In genomic region chr9:72365525-72366256, GRCh38 we compare ENCODE assay signal across 1 cellular context.
TF ChIP-seq lines count a peak whose summit lies in the region.

No MANE protein-coding gene starts in this region.

TF ChIP-seq in HepG2, 621 proteins besides CTCF, POLR2A, EP300 and RAD21 (continued from another document and continues in another):
- no peak for TF ChIP-seq ETS1 (CRISPR knock-in tag; IDR thresholded peaks at IDR 0.05)
- no peak for TF ChIP-seq NR1H2 (CRISPR knock-in tag; IDR thresholded peaks at IDR 0.05; ENCODE audit: borderline replicate concordance, low read depth)
- peak; percentile 64 for TF ChIP-seq ZNF746 (CRISPR knock-in tag; IDR thresholded peaks at IDR 0.05)
- TF ChIP-seq ZNF850 (CRISPR knock-in tag; conservative IDR thresholded peaks at IDR 0.05), result no peak
- no peak for TF ChIP-seq ZNF879 (CRISPR knock-in tag; IDR thresholded peaks at IDR 0.05)
- no peak for TF ChIP-seq TCF7L2 (IDR thresholded peaks at IDR 0.05; ENCODE audit: low read depth, low read length)
- TF ChIP-seq ONECUT2 (CRISPR knock-in tag; IDR thresholded peaks at IDR 0.05), result no peak
- TF ChIP-seq ZNF282 (IDR thresholded peaks at IDR 0.05; ENCODE audit: partially characterized antibody), result no peak
- no peak for TF ChIP-seq ZNF362 (CRISPR knock-in tag; IDR thresholded peaks at IDR 0.05; ENCODE audit: borderline replicate concordance)
- no peak for TF ChIP-seq NR3C1 (CRISPR knock-in tag; IDR thresholded peaks at IDR 0.05)
- TF ChIP-seq PRDM4 (CRISPR knock-in tag; IDR thresholded peaks at IDR 0.05; ENCODE audit: borderline replicate concordance), result no peak
- TF ChIP-seq ZFP62 (CRISPR knock-in tag; IDR thresholded peaks at IDR 0.05), result no peak
- no peak for TF ChIP-seq RFXAP (CRISPR knock-in tag; IDR thresholded peaks at IDR 0.05; ENCODE audit: borderline replicate concordance)
- TF ChIP-seq FOXC1 (CRISPR knock-in tag; IDR thresholded peaks at IDR 0.05; ENCODE audit: borderline replicate concordance), result peak; percentile 17; the same call in 1 of the 2 replicates
- no peak for TF ChIP-seq ZNF792 (CRISPR knock-in tag; IDR thresholded peaks at IDR 0.05)
- TF ChIP-seq PLSCR1 (CRISPR knock-in tag; IDR thresholded peaks at IDR 0.05; ENCODE audit: borderline replicate concordance), result no peak
- TF ChIP-seq MATR3 (CRISPR knock-in tag; IDR thresholded peaks at IDR 0.05), result no peak
- TF ChIP-seq ZNF670 (CRISPR knock-in tag; IDR thresholded peaks at IDR 0.05; ENCODE audit: borderline replicate concordance), result peak; percentile 82; the same call in 1 of the 2 replicates
- TF ChIP-seq PCBP1 (IDR thresholded peaks at IDR 0.05; ENCODE audit: borderline replicate concordance, low read depth, low read length), result no peak
- TF ChIP-seq PTBP1 (IDR thresholded peaks at IDR 0.05; ENCODE audit: low read depth, low read length, poor library complexity, severe bottlenecking), result no peak
- peak; percentile 5 to 13; a peak in 1 of 4 replicates for TF ChIP-seq HMGXB4 (CRISPR knock-in tag; IDR thresholded peaks at IDR 0.05; ENCODE audit: borderline replicate concordance in 1 of 2, low read depth in 1 of 2)
- no peak for TF ChIP-seq TRAFD1 (CRISPR knock-in tag; IDR thresholded peaks at IDR 0.05; ENCODE audit: borderline replicate concordance)
- TF ChIP-seq LRRFIP1 (CRISPR knock-in tag; conservative IDR thresholded peaks at IDR 0.05), result no peak
- TF ChIP-seq ZNF704 (CRISPR knock-in tag; IDR thresholded peaks at IDR 0.05; ENCODE audit: borderline replicate concordance), result no peak
- no peak; the same call in 1 of the 2 replicates for TF ChIP-seq JUND (CRISPR knock-in tag; IDR thresholded peaks at IDR 0.05)
- 0 out of 2 replicates have a peak, but pooled peaks have one; percentile 30 for TF ChIP-seq BHLHE40 (IDR thresholded peaks at IDR 0.05; ENCODE audit: low read length)
- no peak; the same call in 1 of the 2 replicates for TF ChIP-seq MYPOP (CRISPR knock-in tag; IDR thresholded peaks at IDR 0.05)
- no peak for TF ChIP-seq ZNF512B (CRISPR knock-in tag; IDR thresholded peaks at IDR 0.05; ENCODE audit: borderline replicate concordance)
- TF ChIP-seq ATAD3A (CRISPR knock-in tag; IDR thresholded peaks at IDR 0.05), result no peak
- no peak for TF ChIP-seq PHB2 (IDR thresholded peaks at IDR 0.05; ENCODE audit: partially characterized antibody)
- 0 out of 2 replicates have a peak, but pooled peaks have one; percentile 66 for TF ChIP-seq SNAI1 (CRISPR knock-in tag; IDR thresholded peaks at IDR 0.05; ENCODE audit: borderline replicate concordance)
- no peak for TF ChIP-seq ZUFSP (CRISPR knock-in tag; IDR thresholded peaks at IDR 0.05; ENCODE audit: borderline replicate concordance)
- TF ChIP-seq ZSCAN5A (CRISPR knock-in tag; IDR thresholded peaks at IDR 0.05; ENCODE audit: borderline replicate concordance), result no peak
- TF ChIP-seq GZF1 (CRISPR knock-in tag; IDR thresholded peaks at IDR 0.05), result no peak
- 0 out of 2 replicates have a peak, but pooled peaks have one; percentile 29 for TF ChIP-seq ZNF740 (CRISPR knock-in tag; IDR thresholded peaks at IDR 0.05)
- TF ChIP-seq ZNF569 (CRISPR knock-in tag; IDR thresholded peaks at IDR 0.05; ENCODE audit: borderline replicate concordance), result no peak
- TF ChIP-seq POGZ (CRISPR knock-in tag; IDR thresholded peaks at IDR 0.05), result 0 out of 2 replicates have a peak, but pooled peaks have one; percentile 3
